ENCODE assay signal across 1 cellular context in the genomic region with DNA sequence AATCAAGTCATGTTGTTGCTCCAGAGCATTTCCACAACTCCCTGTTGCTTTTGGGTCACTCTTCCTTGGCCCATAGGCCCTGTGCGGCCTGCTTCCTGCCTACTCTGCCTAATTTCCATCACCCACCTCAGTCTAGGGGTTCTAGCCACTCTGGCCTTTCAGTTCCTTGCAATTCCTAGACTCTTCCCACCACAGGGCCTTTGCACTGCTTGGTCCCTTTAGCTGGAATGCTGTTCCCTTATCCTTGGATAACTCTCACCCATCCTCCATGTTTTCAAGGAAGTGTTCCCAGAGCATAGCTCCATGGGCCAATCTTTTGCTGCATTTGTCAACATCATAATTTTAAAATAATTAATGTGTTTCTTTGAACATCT.
TF ChIP-seq lines count a peak whose summit lies in the region.

No MANE protein-coding gene starts in this region.

TF ChIP-seq in HEK293, 187 proteins besides CTCF, POLR2A, EP300 and RAD21 (continued from another document):
- TF ChIP-seq, protein P1, sequence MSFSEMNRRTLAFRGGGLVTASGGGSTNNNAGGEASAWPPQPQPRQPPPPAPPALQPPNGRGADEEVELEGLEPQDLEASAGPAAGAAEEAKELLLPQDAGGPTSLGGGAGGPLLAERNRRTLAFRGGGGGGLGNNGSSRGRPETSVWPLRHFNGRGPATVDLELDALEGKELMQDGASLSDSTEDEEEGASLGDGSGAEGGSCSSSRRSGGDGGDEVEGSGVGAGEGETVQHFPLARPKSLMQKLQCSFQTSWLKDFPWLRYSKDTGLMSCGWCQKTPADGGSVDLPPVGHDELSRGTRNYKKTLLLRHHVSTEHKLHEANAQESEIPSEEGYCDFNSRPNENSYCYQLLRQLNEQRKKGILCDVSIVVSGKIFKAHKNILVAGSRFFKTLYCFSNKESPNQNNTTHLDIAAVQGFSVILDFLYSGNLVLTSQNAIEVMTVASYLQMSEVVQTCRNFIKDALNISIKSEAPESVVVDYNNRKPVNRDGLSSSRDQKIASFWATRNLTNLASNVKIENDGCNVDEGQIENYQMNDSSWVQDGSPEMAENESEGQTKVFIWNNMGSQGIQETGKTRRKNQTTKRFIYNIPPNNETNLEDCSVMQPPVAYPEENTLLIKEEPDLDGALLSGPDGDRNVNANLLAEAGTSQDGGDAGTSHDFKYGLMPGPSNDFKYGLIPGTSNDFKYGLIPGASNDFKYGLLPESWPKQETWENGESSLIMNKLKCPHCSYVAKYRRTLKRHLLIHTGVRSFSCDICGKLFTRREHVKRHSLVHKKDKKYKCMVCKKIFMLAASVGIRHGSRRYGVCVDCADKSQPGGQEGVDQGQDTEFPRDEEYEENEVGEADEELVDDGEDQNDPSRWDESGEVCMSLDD (tag by site-specific recombination; IDR thresholded peaks at IDR 0.05): no peak
- no peak for TF ChIP-seq YY2 (tag by site-specific recombination; IDR thresholded peaks at IDR 0.05)
- no peak for TF ChIP-seq MEIS1 (CRISPR knock-in tag; IDR thresholded peaks at IDR 0.05; ENCODE audit: borderline replicate concordance)
- TF ChIP-seq ZNF280D (tag by site-specific recombination; IDR thresholded peaks at IDR 0.05): no peak
